Comparison of ENCODE assay signal across 8 cellular contexts in genomic region chr14:101791919-101792572, GRCh38. TPM values are rescaled to one million over a fixed set of nuclear protein-coding genes. Genes with fewer than 3 reads are reported as not detected.
DNase-seq lines count a peak whose midpoint lies in the region; ATAC-seq, FAIRE-seq and TF ChIP-seq lines count a peak whose summit lies in the region.

No MANE protein-coding gene starts in this region.

- H3F3A ChIP-seq in GM23248 (ENCODE audit: insufficient read depth) (peaks cover 10% of the 10 kb centered on the region; the same call in 1 of the 2 replicates), neural progenitor cell (ENCODE audit: low read depth) (no peaks in the 10 kb centered on the region)

- no peaks in the 10 kb centered on the region for H3K79me1 ChIP-seq in trophoblast cell (ENCODE audit: low read length)

- H3K9ac ChIP-seq in GM23248 (peak overlapping the region; percentile 85), trophoblast cell (ENCODE audit: low read length) (no peak overlapping the region), neural progenitor cell (no peak overlapping the region)

- H3K27ac ChIP-seq in A549 (no peak overlapping the region), GM23248 (peak overlapping the region; percentile 72), right atrium auricular region (peak overlapping the region; percentile 6 to 23), trophoblast cell (ENCODE audit: low read depth, low read length) (no peak overlapping the region), neural progenitor cell (no peak overlapping the region)

- POLR2A ChIA-PET in A549 (lab: Yijun Ruan, JAX) = no interaction called here
- POLR2A ChIA-PET in activated CD4-positive, alpha-beta memory T cell treated with anti-CD3 and anti-CD28 coated beads, Interleukin-2, amount 10 ng/mL, durations not matched to agents 7 days and 5 days (lab: Charles Lee) = interaction anchor here (0.6 to 5.0 kb wide), 15 partner anchors 8 to 85 kb away, joined by 3 to 85 read pairs (median 4); no protein-coding TSS in a partner anchor

- H3K18ac ChIP-seq in trophoblast cell (ENCODE audit: low read length) = no peak overlapping the region

- in situ Hi-C loops in GM23248 (cut with MboI) = no loop called here

- H3K9me2 ChIP-seq in GM23248 (ENCODE audit: insufficient read depth) = no peaks in the 10 kb centered on the region

- no peak overlapping the region for H4K8ac ChIP-seq in trophoblast cell (ENCODE audit: low read depth, low read length)

- H3K9me3 Mint-ChIP-seq in activated CD4-positive, alpha-beta memory T cell treated with anti-CD3 and anti-CD28 coated beads, Interleukin-2, amount 10 ng/mL, durations not matched to agents 7 days and 5 days = peaks cover 7% of the 10 kb centered on the region
- no peaks in the 10 kb centered on the region for H3K9me3 Mint-ChIP-seq in neural progenitor cell

- no peak overlapping the region for H4K91ac ChIP-seq in trophoblast cell (ENCODE audit: low read depth, low read length)

- CTCF ChIA-PET in A549 (lab: Yijun Ruan, JAX) = interaction anchor here (0.7 to 2.6 kb wide), 2 partner anchors 15 to 21 kb away, joined by 3 to 16 read pairs; no protein-coding TSS in a partner anchor
- CTCF ChIA-PET in activated CD4-positive, alpha-beta memory T cell treated with anti-CD3 and anti-CD28 coated beads, Interleukin-2, amount 10 ng/mL, durations not matched to agents 7 days and 5 days (lab: Charles Lee) = interaction anchor here (0.9 to 2.1 kb wide), 8 partner anchors 13 to 167 kb away, joined by 3 to 12 read pairs (median 3); no protein-coding TSS in a partner anchor

- FAIRE-seq in A549 (lab: Jason Lieb, UNC) = no peak

- H3K4me1 ChIP-seq in A549 (no peaks in the 10 kb centered on the region; the same call in 2 of the 3 replicates), GM23248 (ENCODE audit: insufficient read depth) (0 out of 2 replicates have a peak, but pooled peaks cover 4% of the 10 kb centered on the region), right atrium auricular region (peaks cover 0 to 5% of the 10 kb centered on the region in 2 donors), trophoblast cell (ENCODE audit: control insufficient read depth in 1 of 2, insufficient read depth in 2 of 2, low read length in 2 of 2) (no peaks in the 10 kb centered on the region), neural progenitor cell (no peaks in the 10 kb centered on the region)

- no peak overlapping the region for H2AK5ac ChIP-seq in trophoblast cell (ENCODE audit: low read length)

- no peak for TF ChIP-seq CTCF in A549 (IDR thresholded peaks at IDR 0.05)
- no peak for TF ChIP-seq CTCF in right atrium auricular region (IDR thresholded peaks at IDR 0.05)
- no peak for TF ChIP-seq CTCF in neural progenitor cell (IDR thresholded peaks at IDR 0.05)

- H2BK5ac ChIP-seq in trophoblast cell (ENCODE audit: low read depth, low read length, poor library complexity) = no peak overlapping the region

- H4K12ac ChIP-seq in trophoblast cell (ENCODE audit: low read depth, low read length) = no peak overlapping the region

- H3K4me1 Mint-ChIP-seq in activated CD4-positive, alpha-beta memory T cell treated with anti-CD3 and anti-CD28 coated beads, Interleukin-2, amount 10 ng/mL, durations not matched to agents 7 days and 5 days = peaks cover 21% of the 10 kb centered on the region
- peaks cover 19% of the 10 kb centered on the region for H3K4me1 Mint-ChIP-seq in neural progenitor cell

- no peak for TF ChIP-seq POLR2A in A549 (IDR thresholded peaks at IDR 0.05; ENCODE audit: low read length)

- peaks cover 19% of the 10 kb centered on the region for H3K36me3 Mint-ChIP-seq in activated CD4-positive, alpha-beta memory T cell treated with anti-CD3 and anti-CD28 coated beads, Interleukin-2, amount 10 ng/mL, durations not matched to agents 7 days and 5 days (ENCODE audit: low read depth)
- H3K36me3 Mint-ChIP-seq in neural progenitor cell = no peaks in the 10 kb centered on the region

- WGBS in A549 (ENCODE audit: missing lambda C conversion rate) = 48% methylated on average over 5 of the region's 5 CpGs
- WGBS in GM23248 (ENCODE audit: low coverage in 1 of 2, low lambda C conversion rate in 2 of 2, missing lambda C conversion rate in 2 of 2), 2 experiments = 31 to 32% methylated on average over 5 of the region's 5 CpGs
- WGBS in trophoblast cell (ENCODE audit: extremely low coverage, insufficient coverage, insufficient read length) = no CpG with 5 or more reads among the region's 5 CpGs

- no peaks in the 10 kb centered on the region for H3K79me2 ChIP-seq in GM23248 (ENCODE audit: insufficient read depth)
- no peaks in the 10 kb centered on the region for H3K79me2 ChIP-seq in trophoblast cell (ENCODE audit: control insufficient read depth, insufficient read depth, low read length, poor library complexity)
- H3K79me2 ChIP-seq in neural progenitor cell (ENCODE audit: low read depth) = no peaks in the 10 kb centered on the region

- no peak overlapping the region for H3K14ac ChIP-seq in trophoblast cell (ENCODE audit: low read length)

- no peak for ATAC-seq in A549

- H3K27ac Mint-ChIP-seq in activated CD4-positive, alpha-beta memory T cell treated with anti-CD3 and anti-CD28 coated beads, Interleukin-2, amount 10 ng/mL, durations not matched to agents 7 days and 5 days = peak overlapping the region; percentile 41
- H3K27ac Mint-ChIP-seq in neural progenitor cell = no peak overlapping the region

- H3K36me3 ChIP-seq in GM23248 (ENCODE audit: low read depth) (no peaks in the 10 kb centered on the region), right atrium auricular region (peaks cover under 1% of the 10 kb centered on the region), trophoblast cell (ENCODE audit: control insufficient read depth in 1 of 2, insufficient read depth in 2 of 2, low read length in 2 of 2) (no peaks in the 10 kb centered on the region), neural progenitor cell (no peaks in the 10 kb centered on the region)

- H3K9me3 ChIP-seq in A549 = no peaks in the 10 kb centered on the region
- H3K9me3 ChIP-seq in GM23248 (ENCODE audit: low read depth) = no peaks in the 10 kb centered on the region
- no peaks in the 10 kb centered on the region for H3K9me3 ChIP-seq in right atrium auricular region
- peaks cover 2% of the 10 kb centered on the region for H3K9me3 ChIP-seq in trophoblast cell (ENCODE audit: insufficient read depth, low read depth, low read length)
- H3K9me3 ChIP-seq in neural progenitor cell (ENCODE audit: low read depth) = no peaks in the 10 kb centered on the region

- H2BK12ac ChIP-seq in trophoblast cell (ENCODE audit: low read length) = no peak overlapping the region

- no peak overlapping the region for H3K4ac ChIP-seq in trophoblast cell (ENCODE audit: low read depth, low read length)

- no peak for TF ChIP-seq EP300 in A549 (IDR thresholded peaks at IDR 0.05)

- no peaks in the 10 kb centered on the region for H3K27me3 Mint-ChIP-seq in activated CD4-positive, alpha-beta memory T cell treated with anti-CD3 and anti-CD28 coated beads, Interleukin-2, amount 10 ng/mL, durations not matched to agents 7 days and 5 days
- H3K27me3 Mint-ChIP-seq in neural progenitor cell (ENCODE audit: insufficient read depth, low read depth) = no peaks in the 10 kb centered on the region

- H3K4me2 ChIP-seq in A549 = peak overlapping the region; percentile 61
- peak overlapping the region; percentile 96 for H3K4me2 ChIP-seq in GM23248 (ENCODE audit: unreplicated experiment)
- no peak overlapping the region for H3K4me2 ChIP-seq in trophoblast cell (ENCODE audit: low read length)
- H3K4me2 ChIP-seq in neural progenitor cell = no peak overlapping the region

- H3K4me3 Mint-ChIP-seq in activated CD4-positive, alpha-beta memory T cell treated with anti-CD3 and anti-CD28 coated beads, Interleukin-2, amount 10 ng/mL, durations not matched to agents 7 days and 5 days = peak overlapping the region; percentile 47
- no peak overlapping the region for H3K4me3 Mint-ChIP-seq in neural progenitor cell

- H3K4me3 ChIP-seq in A549 = no peak overlapping the region
- H3K4me3 ChIP-seq in GM23248 = peak overlapping the region; percentile 75
- H3K4me3 ChIP-seq in right atrium auricular region = peak overlapping the region in 1 of 2 donors; percentile 18
- no peak overlapping the region for H3K4me3 ChIP-seq in trophoblast cell (ENCODE audit: low read depth, low read length)
- no peak overlapping the region for H3K4me3 ChIP-seq in neural progenitor cell

- TF ChIP-seq RAD21 in A549 (conservative IDR thresholded peaks at IDR 0.05 in 1 of 2, IDR thresholded peaks at IDR 0.05 in 1 of 2) = no peak

- no peaks in the 10 kb centered on the region for H4K20me1 ChIP-seq in GM23248 (ENCODE audit: insufficient read depth)
- H4K20me1 ChIP-seq in neural progenitor cell (ENCODE audit: low read depth) = no peaks in the 10 kb centered on the region

- no peak overlapping the region for H2BK120ac ChIP-seq in trophoblast cell (ENCODE audit: insufficient read depth, low read length, poor library complexity)

- no peak for DNase-seq in A549 (ENCODE audit: low read depth in 1 of 2, low spot score in 1 of 2)
- DNase-seq in GM23248 = peak; percentile 76
- DNase-seq in activated CD4-positive, alpha-beta memory T cell treated with anti-CD3 and anti-CD28 coated beads, Interleukin-2, amount 10 ng/mL, durations not matched to agents 7 days and 5 days = no peak
- no peak for DNase-seq in right atrium auricular region (ENCODE audit: low spot score)
- DNase-seq in superior temporal gyrus (ENCODE audit: extremely low spot score) = peak; percentile 46
- DNase-seq in GOT3 (lab: John Stamatoyannopoulos, UW) = no peak
- DNase-seq in trophoblast cell = no peak
- no peak for DNase-seq in neural progenitor cell (ENCODE audit: low spot score)

- H2AFZ ChIP-seq in GM23248 (peak overlapping the region; percentile 89), trophoblast cell (ENCODE audit: insufficient read depth, low read length, poor library complexity) (no peak overlapping the region), neural progenitor cell (replicated peaks) (no peak overlapping the region)

- H3K27me3 ChIP-seq in GM23248 (replicated peaks; ENCODE audit: insufficient read depth) = no peaks in the 10 kb centered on the region
- H3K27me3 ChIP-seq in right atrium auricular region = no peaks in the 10 kb centered on the region
- H3K27me3 ChIP-seq in trophoblast cell (ENCODE audit: insufficient read depth, low read length) = no peaks in the 10 kb centered on the region
- H3K27me3 ChIP-seq in neural progenitor cell = no peaks in the 10 kb centered on the region

- no peak overlapping the region for H3K23ac ChIP-seq in trophoblast cell (ENCODE audit: low read length)

RNA-seq across cellular contexts. Expression of gene PPP2R5C, which starts 30.5 kb away (rescaled TPM):
- polyA plus RNA-seq in A549 (2011; rRNA removed) (133 and 150 TPM in 2 replicates), A549 (2017; fragmentation: RNase III; extraction: RNeasy Plus Mini Kit Qiagen cat#74134 plus additional on column Dnase treatment) (73.7 to 75.3 TPM (median 74.8 TPM) in 3 replicates), GM23248 (2016; fragmentation: Nextera tagmentation; extraction: Ambion mirVana) (74.4 and 76.3 TPM in 2 replicates)
- polyA plus RNA-seq in A549 (2012; cell fraction: cytosol; rRNA removed) = 38.6 and 39.4 TPM in 2 replicates
- 30.7 and 45.7 TPM in 2 replicates for polyA plus RNA-seq in A549 (2012; cell fraction: nucleus; rRNA removed)
- 85.5 and 89.5 TPM in 2 replicates for polyA minus RNA-seq in A549 (2011; rRNA and poly(A)+ RNA removed)
- total RNA-seq in GM23248 (2014; rRNA removed; shearing (Covaris generic)) = 77.1 and 77.9 TPM in 2 replicates
- 100 to 1,000 TPM; 338 to 348 TPM for total RNA-seq in activated CD4-positive, alpha-beta memory T cell treated with anti-CD3 and anti-CD28 coated beads, Interleukin-2, amount 10 ng/mL, durations not matched to agents 7 days and 5 days
- total RNA-seq in right atrium auricular region (10 to 100 TPM; 82.2 to 82.9 TPM), neural progenitor cell (ENCODE audit: low replicate concordance) (113 and 183 TPM in 2 replicates)
- polyA plus RNA-seq in trophoblast cell (2013) = 136 and 143 TPM in 2 replicates

Comparison
In these comparisons a context has a peak if more than half of its experiments do, and no peak if none do; other contexts are left out.
1. DNase-seq: peak in GM23248 (single experiment) and superior temporal gyrus (single experiment); none in A549 (0 of 2), activated CD4-positive, alpha-beta memory T cell treated with anti-CD3 and anti-CD28 coated beads, Interleukin-2, amount 10 ng/mL, durations not matched to agents 7 days and 5 days (single experiment), right atrium auricular region (single experiment), GOT3 (single experiment), trophoblast cell (0 of 2) and neural progenitor cell (single experiment).
2. H3K27ac ChIP-seq: peak in GM23248 (single experiment) and right atrium auricular region (2 of 2); none in A549 (0 of 2), trophoblast cell (single experiment) and neural progenitor cell (single experiment).
3. H3K4me2 ChIP-seq: peak in A549 (single experiment) and GM23248 (single experiment); none in trophoblast cell (single experiment) and neural progenitor cell (single experiment).